10 cellular contexts compared by ENCODE assay signal in the genomic region with DNA sequence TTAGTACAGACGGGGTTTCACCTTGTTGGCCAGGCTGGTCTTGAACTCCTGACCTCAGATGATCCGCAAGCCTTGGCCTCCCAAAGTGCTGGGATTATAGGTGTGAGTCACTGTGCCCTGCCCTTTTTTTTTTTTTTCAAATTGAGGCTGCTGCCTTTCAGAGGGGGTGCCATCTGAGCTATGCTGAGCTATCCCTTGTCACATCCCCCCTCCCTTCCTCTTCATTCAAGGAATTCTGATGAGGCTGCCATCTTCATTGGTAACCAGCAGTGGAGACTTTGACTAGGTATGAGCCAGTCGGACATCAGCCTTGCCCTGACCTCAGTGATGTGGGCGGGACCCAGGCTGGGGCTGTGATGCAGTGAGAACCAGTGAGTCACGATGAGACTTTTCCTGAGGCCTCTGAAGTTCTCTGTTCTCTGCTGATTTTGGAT. TPM values are rescaled to one million over a fixed set of nuclear protein-coding genes. Genes with fewer than 3 reads are reported as not detected.
A peak's percentile ranks its signal among the peaks of the same experiment; 100 is the strongest.
DNase-seq lines count a peak whose midpoint lies in the region; ATAC-seq and TF ChIP-seq lines count a peak whose summit lies in the region.
"Had no signal": no experiment of that assay in that cellular context is flagged by ENCODE, and none has a peak within 500 bp of the region (broad histone marks: within the 10 kb centered on the region; RNA-seq: fewer than 3 reads in every experiment).

No MANE protein-coding gene starts in this region.

- POLR2A ChIA-PET in A673 (lab: Charles Lee; ENCODE audit: low non-redundant PET) = no interaction called here

- WGBS in lower leg skin, 2 donors = 47 to 53% methylated on average over 5 of the region's 5 CpGs

- peak overlapping the region; percentile 51 for H3K27ac ChIP-seq in ACC112 (ENCODE audit: low read depth, low read length)
- H3K27ac ChIP-seq in left lung = no peak overlapping the region
- no peak overlapping the region for H3K27ac ChIP-seq in A673 (ENCODE audit: low read depth, low read length, poor library complexity, severe bottlenecking)

- DNase-seq in left lung (no peak), A673 (ENCODE audit: low spot score) (no peak), lower leg skin (ENCODE audit: low spot score in 2 of 2) (no peak), H7 (no peak)
- DNase-seq: GF-D8, NCI-H510A treated with DMSO at 0.1 percent for 48 hours had no signal

- CTCF ChIA-PET in A673 (lab: Charles Lee) = interaction anchor here (0.6 kb wide), 2 partner anchors 15 to 17 kb away, joined by 3 to 5 read pairs; no protein-coding TSS in a partner anchor

- no peaks in the 10 kb centered on the region for H3K27me3 Mint-ChIP-seq in activated T-helper 17 cell treated with anti-CD3 and anti-CD28 coated beads, Interleukin-2, amount 50 U/mL, for 72 hours

- BruUV-seq in A673 (replicated peaks; lab: Mats Ljungman, UMichigan) = no TSS peak

- H3K79me2 ChIP-seq in ACC112 (ENCODE audit: control insufficient read depth, insufficient read depth, low read length, unreplicated experiment) = no peaks in the 10 kb centered on the region

- peak overlapping the region; percentile 51 for H3K4me3 Mint-ChIP-seq in activated T-helper 17 cell treated with anti-CD3 and anti-CD28 coated beads, Interleukin-2, amount 50 U/mL, for 72 hours

- H3K4me1 Mint-ChIP-seq in activated T-helper 17 cell treated with anti-CD3 and anti-CD28 coated beads, Interleukin-2, amount 50 U/mL, for 72 hours = peaks cover 18% of the 10 kb centered on the region

- no peak overlapping the region for H2AFZ ChIP-seq in ACC112 (ENCODE audit: low read length, unreplicated experiment)

- H3K27me3 ChIP-seq in ACC112 (ENCODE audit: insufficient read depth, low read length) (no peaks in the 10 kb centered on the region), left lung (no peaks in the 10 kb centered on the region), A673 (replicated peaks; ENCODE audit: insufficient read depth, low read depth, low read length, poor library complexity) (no peaks in the 10 kb centered on the region), H7 (ENCODE audit: control insufficient read depth, insufficient read depth, low read length) (no peaks in the 10 kb centered on the region)

- H3K4me1 ChIP-seq in ACC112 (ENCODE audit: control insufficient read depth, insufficient read depth, low read length, unreplicated experiment) (peaks cover 17% of the 10 kb centered on the region), left lung (no peaks in the 10 kb centered on the region), A673 (ENCODE audit: insufficient read depth, low read length, poor library complexity, severe bottlenecking) (no peaks in the 10 kb centered on the region)

- no peaks in the 10 kb centered on the region for H3K9me3 Mint-ChIP-seq in activated T-helper 17 cell treated with anti-CD3 and anti-CD28 coated beads, Interleukin-2, amount 50 U/mL, for 72 hours

- H3K9me3 ChIP-seq in left lung (no peaks in the 10 kb centered on the region), A673 (ENCODE audit: low read depth, low read length, poor library complexity, severe bottlenecking) (no peaks in the 10 kb centered on the region)

- H3K4me3 ChIP-seq in ACC112 (ENCODE audit: low read depth, low read length) (no peak overlapping the region), left lung (no peak overlapping the region), A673 (ENCODE audit: low read depth, low read length, poor library complexity, severe bottlenecking) (no peak overlapping the region), lower leg skin (ENCODE audit: low read depth, poor library complexity, severe bottlenecking) (no peak overlapping the region), H7 (ENCODE audit: insufficient read depth, low read depth, low read length) (no peak overlapping the region)

- no peaks in the 10 kb centered on the region for H3K36me3 ChIP-seq in ACC112 (ENCODE audit: insufficient read depth, low read length)
- H3K36me3 ChIP-seq in left lung = no peaks in the 10 kb centered on the region
- H3K36me3 ChIP-seq in A673 (ENCODE audit: insufficient read depth, low read length, poor library complexity, severe bottlenecking) = no peaks in the 10 kb centered on the region
- no peaks in the 10 kb centered on the region for H3K36me3 ChIP-seq in H7 (replicated peaks; ENCODE audit: control insufficient read depth, insufficient read depth, low read length)

- peak overlapping the region; percentile 67 for H3K27ac Mint-ChIP-seq in activated T-helper 17 cell treated with anti-CD3 and anti-CD28 coated beads, Interleukin-2, amount 50 U/mL, for 72 hours

- intact Hi-C loops in left lung (cut with DNase I) = loop anchor here in 1 of 2 donors (10.0 kb wide), 1 partner anchor 55 kb away; no protein-coding TSS in a partner anchor
- intact Hi-C loops in A673 (cut with micrococcal nuclease; ENCODE audit: unreplicated experiment) = loop anchor here (5.0 kb wide), 1 partner anchor 1303 kb away; no protein-coding TSS in a partner anchor
- intact Hi-C loops in lower leg skin (cut with DNase I; ENCODE audit: low total_unique reads) = loop anchor here (5.0 kb wide), 1 partner anchor 48 kb away; no protein-coding TSS in a partner anchor

- no peak for TF ChIP-seq POLR2A in lower leg skin (IDR thresholded peaks at IDR 0.05)

- ATAC-seq in HG02798 (IDR thresholded peaks at IDR 0.05; ENCODE audit: poor library complexity, unreplicated experiment) (peak; percentile 46), left lung (peak; percentile 44), HG03280 (IDR thresholded peaks at IDR 0.05; ENCODE audit: unreplicated experiment) (no peak)
- peak; percentile 92 for ATAC-seq in activated T-helper 17 cell treated with anti-CD3 and anti-CD28 coated beads, Interleukin-2, amount 50 U/mL, for 72 hours (replicated peaks)

- TF ChIP-seq CTCF in left lung (IDR thresholded peaks at IDR 0.05) (no peak), A673 (conservative IDR thresholded peaks at IDR 0.05; ENCODE audit: low read depth, low read length) (no peak), lower leg skin (IDR thresholded peaks at IDR 0.05) (no peak)

- H3K36me3 Mint-ChIP-seq in activated T-helper 17 cell treated with anti-CD3 and anti-CD28 coated beads, Interleukin-2, amount 50 U/mL, for 72 hours (ENCODE audit: low read depth) = no peaks in the 10 kb centered on the region

RNA-seq across cellular contexts. Expression of gene GPT2, which starts 24.4 kb away (rescaled TPM):
- 1 to 10 TPM; 8.4 to 8.5 TPM for total RNA-seq in activated T-helper 17 cell treated with anti-CD3 and anti-CD28 coated beads, Interleukin-2, amount 50 U/mL, for 72 hours
- total RNA-seq in left lung (1 to 10 TPM; 9.1 to 10.0 TPM), A673 (2021) (38.8 and 53.7 TPM in 2 replicates), lower leg skin (100 to 1,000 TPM in 1 of 4 donors, 10 to 100 TPM in 3; 69.8 to 106 (median 83.1) TPM)
- 56.8 and 63.2 TPM in 2 replicates for total RNA-seq in H7 (2014; rRNA removed; shearing (Covaris generic))

RNA-seq across cellular contexts. Expression of gene C16orf87, which starts 28.8 kb away (rescaled TPM):
- 10 to 100 TPM; 15.6 to 21.3 TPM for total RNA-seq in activated T-helper 17 cell treated with anti-CD3 and anti-CD28 coated beads, Interleukin-2, amount 50 U/mL, for 72 hours
- total RNA-seq in left lung (1 to 10 TPM; 6.2 to 9.3 TPM), A673 (2021) (27.1 and 30.5 TPM in 2 replicates), lower leg skin (10 to 100 TPM in 1 of 4 donors, 1 to 10 TPM in 3; 5.5 to 14.9 (median 7.9) TPM)
- total RNA-seq in H7 (2014; rRNA removed; shearing (Covaris generic)) = 18.8 and 22.5 TPM in 2 replicates
